In the genomic region with DNA sequence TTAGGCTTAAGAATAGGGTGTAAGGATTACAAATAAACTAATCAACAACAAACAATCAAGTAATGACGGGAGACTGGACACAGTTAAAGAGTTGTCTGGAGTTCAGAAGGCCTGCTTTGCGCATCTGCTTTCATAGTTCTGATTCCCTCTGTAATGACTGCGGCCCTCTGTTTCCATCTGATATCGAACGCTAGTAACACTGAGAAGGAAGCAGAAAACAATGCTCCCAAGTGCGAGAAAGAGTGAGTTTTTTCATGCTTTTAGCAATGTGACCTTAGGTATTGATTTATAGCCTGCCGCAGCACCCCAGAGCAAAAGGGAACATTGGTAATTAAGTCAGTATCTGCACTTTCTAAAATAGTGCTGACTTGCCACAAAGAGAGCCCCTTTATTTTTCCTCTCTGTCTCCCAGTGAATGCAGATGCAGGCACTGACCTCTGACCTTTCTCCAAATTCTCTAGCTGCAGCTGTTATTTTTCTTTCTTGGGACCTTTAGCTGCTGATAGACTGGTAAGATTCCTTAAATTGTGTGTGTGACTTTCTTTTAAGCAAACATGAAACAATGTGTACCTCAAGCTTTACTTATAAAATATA, we compare ENCODE assay signal across 25 cellular contexts.
DNase-seq lines count a peak whose midpoint lies in the region; ATAC-seq and TF ChIP-seq lines count a peak whose summit lies in the region.
"Had no signal": no experiment of that assay in that cellular context is flagged by ENCODE, and none has a peak within 500 bp of the region (broad histone marks: within the 10 kb centered on the region; RNA-seq: fewer than 3 reads in every experiment).

No MANE protein-coding gene starts in this region.

- H3K4me2 ChIP-seq in trophoblast cell (ENCODE audit: low read length), result no peak overlapping the region

- H3K23ac ChIP-seq in trophoblast cell (ENCODE audit: low read length), result no peak overlapping the region

- H3K9me3 ChIP-seq in left ventricle myocardium inferior (replicated peaks) (no peaks in the 10 kb centered on the region), heart left ventricle (no peaks in the 10 kb centered on the region), endodermal cell (ENCODE audit: control insufficient read depth, low read length) (peaks cover 20% of the 10 kb centered on the region), trophoblast cell (ENCODE audit: insufficient read depth, low read depth, low read length) (no peaks in the 10 kb centered on the region)
- H3K9me3 ChIP-seq: adrenal gland, colonic mucosa had no signal

- H3K27ac ChIP-seq in left ventricle myocardium inferior (replicated peaks) (peak overlapping the region; percentile 12), heart left ventricle (peak overlapping the region in 2 of 12 donors; percentile 2 to 17), endodermal cell (ENCODE audit: low read depth, low read length) (peak overlapping the region; percentile 82), trophoblast cell (ENCODE audit: low read depth, low read length) (no peak overlapping the region)
- H3K27ac ChIP-seq: adrenal gland, brain microvascular endothelial cell, colonic mucosa, SK-N-MC, WERI-Rb-1 had no signal

- no peaks in the 10 kb centered on the region for H3K79me2 ChIP-seq in trophoblast cell (ENCODE audit: control insufficient read depth, insufficient read depth, low read length, poor library complexity)

- ATAC-seq in heart left ventricle (no peak), GM18498 (IDR thresholded peaks at IDR 0.05; ENCODE audit: unreplicated experiment) (no peak)
- ATAC-seq: naive thymus-derived CD8-positive, alpha-beta T cell had no signal

- no peak for DNase-seq in left ventricle myocardium inferior
- DNase-seq in heart left ventricle, result no peak
- no peak for DNase-seq in endodermal cell
- peak; percentile 32 for DNase-seq in smooth muscle cell of the brain vasculature (ENCODE audit: low read depth, low spot score)
- no peak for DNase-seq in trophoblast cell
- DNase-seq in HFFc6, result no peak
- DNase-seq: activated CD4-positive, alpha-beta T cell treated with anti-CD3 and anti-CD28 coated beads, Interleukin-2, amount 10 ng/mL, durations not matched to agents 7 days and 5 days; activated naive CD4-positive, alpha-beta T cell treated with Interleukin-2 at 50 U/mL for 16 hours; activated T-cell treated with anti-CD3 and anti-CD28 coated beads, Interleukin-2, amount 50 U/mL, for 48 hours; adrenal gland; brain microvascular endothelial cell; colonic mucosa; GF-D8; GOT3; kidney glomerular epithelial cell; naive thymus-derived CD8-positive, alpha-beta T cell; NCI-H1092; NCI-H1930; NCI-H69; stimulated activated CD8-positive, alpha-beta memory T cell treated with anti-CD3 and anti-CD28 coated beads, Interleukin-4, amount 100 ng/mL, for 48 hours; WERI-Rb-1 had no signal

- no peak overlapping the region for H3K14ac ChIP-seq in trophoblast cell (ENCODE audit: low read length)

- no peak for TF ChIP-seq POLR2A in heart left ventricle (IDR thresholded peaks at IDR 0.05)

- H3K4me1 Mint-ChIP-seq in endodermal cell (peaks cover 4% of the 10 kb centered on the region), nephron (peaks cover 21% of the 10 kb centered on the region), HFFc6 (ENCODE audit: low read depth) (no peaks in the 10 kb centered on the region)
- H3K4me1 Mint-ChIP-seq: activated CD4-positive, alpha-beta T cell treated with anti-CD3 and anti-CD28 coated beads, Interleukin-2, amount 10 ng/mL, durations not matched to agents 7 days and 5 days; memory B cell; naive thymus-derived CD8-positive, alpha-beta T cell had no signal

- no peak overlapping the region for H3K18ac ChIP-seq in trophoblast cell (ENCODE audit: low read length)

- 35 to 61% (median 46%) methylated on average over 7 of the region's 7 CpGs for WGBS in heart left ventricle, 4 donors
- WGBS in endodermal cell (ENCODE audit: insufficient coverage in 1 of 2, insufficient read length in 1 of 2), 2 experiments, result 64 to 87% methylated on average over 7 of the region's 7 CpGs
- WGBS in trophoblast cell (ENCODE audit: extremely low coverage, insufficient coverage, insufficient read length), result no CpG with 5 or more reads among the region's 7 CpGs

- TF ChIP-seq CTCF in left ventricle myocardium inferior (IDR thresholded peaks at IDR 0.05; ENCODE audit: borderline replicate concordance), result no peak
- TF ChIP-seq CTCF in heart left ventricle (IDR thresholded peaks at IDR 0.05), result no peak
- no peak for TF ChIP-seq CTCF in endodermal cell (conservative IDR thresholded peaks at IDR 0.05)
- no peak for TF ChIP-seq CTCF in nephron (IDR thresholded peaks at IDR 0.05; ENCODE audit: unreplicated experiment in 3 of 3)
- no peak for TF ChIP-seq CTCF in HFFc6 (IDR thresholded peaks at IDR 0.05)

- H2AK5ac ChIP-seq in trophoblast cell (ENCODE audit: low read length), result no peak overlapping the region

- H3K27me3 Mint-ChIP-seq in endodermal cell (ENCODE audit: insufficient read depth), result no peaks in the 10 kb centered on the region
- H3K27me3 Mint-ChIP-seq in nephron (ENCODE audit: low read depth), result peaks cover 3% of the 10 kb centered on the region
- no peaks in the 10 kb centered on the region for H3K27me3 Mint-ChIP-seq in HFFc6 (ENCODE audit: insufficient read depth)
- H3K27me3 Mint-ChIP-seq: activated CD4-positive, alpha-beta T cell treated with anti-CD3 and anti-CD28 coated beads, Interleukin-2, amount 10 ng/mL, durations not matched to agents 7 days and 5 days; memory B cell; naive thymus-derived CD8-positive, alpha-beta T cell had no signal

- H4K8ac ChIP-seq in trophoblast cell (ENCODE audit: low read depth, low read length), result no peak overlapping the region

- no peak overlapping the region for H2BK5ac ChIP-seq in trophoblast cell (ENCODE audit: low read depth, low read length, poor library complexity)

- no peak overlapping the region for H2BK12ac ChIP-seq in trophoblast cell (ENCODE audit: low read length)

- H3K9ac ChIP-seq in endodermal cell (ENCODE audit: extremely low read depth, low read length, poor library complexity, severe bottlenecking), result no peak overlapping the region
- H3K9ac ChIP-seq in trophoblast cell (ENCODE audit: low read length), result no peak overlapping the region

- H3K36me3 Mint-ChIP-seq in endodermal cell (ENCODE audit: low read depth), result no peaks in the 10 kb centered on the region
- H3K36me3 Mint-ChIP-seq in nephron (ENCODE audit: low read depth), result no peaks in the 10 kb centered on the region
- no peaks in the 10 kb centered on the region; the same call in 1 of the 2 replicates for H3K36me3 Mint-ChIP-seq in HFFc6 (ENCODE audit: low read depth)
- H3K36me3 Mint-ChIP-seq: memory B cell; naive thymus-derived CD8-positive, alpha-beta T cell had no signal

- no peak overlapping the region for H4K12ac ChIP-seq in trophoblast cell (ENCODE audit: low read depth, low read length)

- no peak overlapping the region for H3K4ac ChIP-seq in trophoblast cell (ENCODE audit: low read depth, low read length)

- no peak overlapping the region for H4K91ac ChIP-seq in trophoblast cell (ENCODE audit: low read depth, low read length)

- no peak overlapping the region for H2BK120ac ChIP-seq in trophoblast cell (ENCODE audit: insufficient read depth, low read length, poor library complexity)

- intact Hi-C loops in left ventricle myocardium inferior (cut with micrococcal nuclease), result no loop called here
- intact Hi-C loops in heart left ventricle (cut with DNase I), result loop anchor here in 1 of 10 donors (10.0 kb wide), 1 partner anchor 1104 kb away; the partner anchor contains the start of gene SOX4

- H3K4me3 ChIP-seq in left ventricle myocardium inferior (no peak overlapping the region), heart left ventricle (no peak overlapping the region), endodermal cell (ENCODE audit: low read length) (no peak overlapping the region), trophoblast cell (ENCODE audit: low read depth, low read length) (no peak overlapping the region)
- H3K4me3 ChIP-seq: adrenal gland, colonic mucosa, SK-N-MC had no signal

- H3K9me3 Mint-ChIP-seq in endodermal cell, result no peaks in the 10 kb centered on the region
- H3K9me3 Mint-ChIP-seq in nephron, result no peaks in the 10 kb centered on the region
- H3K9me3 Mint-ChIP-seq in HFFc6, result peaks cover 16% of the 10 kb centered on the region
- H3K9me3 Mint-ChIP-seq: activated CD4-positive, alpha-beta T cell treated with anti-CD3 and anti-CD28 coated beads, Interleukin-2, amount 10 ng/mL, durations not matched to agents 7 days and 5 days had no signal

- H3K27me3 ChIP-seq in left ventricle myocardium inferior (ENCODE audit: low read depth), result no peaks in the 10 kb centered on the region
- H3K27me3 ChIP-seq in heart left ventricle, result no peaks in the 10 kb centered on the region
- H3K27me3 ChIP-seq in endodermal cell (ENCODE audit: control insufficient read depth, insufficient read depth, low read length, poor library complexity, severe bottlenecking), result no peaks in the 10 kb centered on the region
- H3K27me3 ChIP-seq in trophoblast cell (ENCODE audit: insufficient read depth, low read length), result no peaks in the 10 kb centered on the region
- H3K27me3 ChIP-seq: adrenal gland, brain microvascular endothelial cell, colonic mucosa had no signal

- H3K4me1 ChIP-seq in left ventricle myocardium inferior (peaks cover 15% of the 10 kb centered on the region), heart left ventricle (peaks cover 0 to 14% (median 0%) of the 10 kb centered on the region in 12 donors), endodermal cell (ENCODE audit: control insufficient read depth, insufficient read depth, low read length) (no peaks in the 10 kb centered on the region), trophoblast cell (ENCODE audit: control insufficient read depth in 1 of 2, insufficient read depth in 2 of 2, low read length in 2 of 2) (no peaks in the 10 kb centered on the region)
- H3K4me1 ChIP-seq: colonic mucosa had no signal

- H3K4me3 Mint-ChIP-seq in endodermal cell, result no peak overlapping the region
- no peak overlapping the region for H3K4me3 Mint-ChIP-seq in nephron
- no peak overlapping the region for H3K4me3 Mint-ChIP-seq in HFFc6
- H3K4me3 Mint-ChIP-seq: activated CD4-positive, alpha-beta T cell treated with anti-CD3 and anti-CD28 coated beads, Interleukin-2, amount 10 ng/mL, durations not matched to agents 7 days and 5 days; memory B cell; naive thymus-derived CD8-positive, alpha-beta T cell had no signal

- H3K27ac Mint-ChIP-seq in endodermal cell (no peak overlapping the region), nephron (peak overlapping the region; percentile 27 to 87 (median 77)), HFFc6 (no peak overlapping the region)
- H3K27ac Mint-ChIP-seq: activated CD4-positive, alpha-beta T cell treated with anti-CD3 and anti-CD28 coated beads, Interleukin-2, amount 10 ng/mL, durations not matched to agents 7 days and 5 days; memory B cell; naive thymus-derived CD8-positive, alpha-beta T cell had no signal

- no peak overlapping the region for H2AFZ ChIP-seq in trophoblast cell (ENCODE audit: insufficient read depth, low read length, poor library complexity)

- H3K79me1 ChIP-seq in trophoblast cell (ENCODE audit: low read length), result no peaks in the 10 kb centered on the region

- H3K36me3 ChIP-seq in left ventricle myocardium inferior (no peaks in the 10 kb centered on the region), heart left ventricle (no peaks in the 10 kb centered on the region), endodermal cell (ENCODE audit: control insufficient read depth, insufficient read depth, low read length) (no peaks in the 10 kb centered on the region), trophoblast cell (ENCODE audit: control insufficient read depth in 1 of 2, insufficient read depth in 2 of 2, low read length in 2 of 2) (no peaks in the 10 kb centered on the region)
- H3K36me3 ChIP-seq: adrenal gland, brain microvascular endothelial cell, colonic mucosa, WERI-Rb-1 had no signal

Comparison
In these comparisons a context has a peak if more than half of its experiments do, and no peak if none do; other contexts are left out.
1. H3K27ac Mint-ChIP-seq: peak in nephron (3 of 3); none in endodermal cell (single experiment) and HFFc6 (single experiment).